Comparison of ENCODE assay signal across 8 cellular contexts in the genomic region with DNA sequence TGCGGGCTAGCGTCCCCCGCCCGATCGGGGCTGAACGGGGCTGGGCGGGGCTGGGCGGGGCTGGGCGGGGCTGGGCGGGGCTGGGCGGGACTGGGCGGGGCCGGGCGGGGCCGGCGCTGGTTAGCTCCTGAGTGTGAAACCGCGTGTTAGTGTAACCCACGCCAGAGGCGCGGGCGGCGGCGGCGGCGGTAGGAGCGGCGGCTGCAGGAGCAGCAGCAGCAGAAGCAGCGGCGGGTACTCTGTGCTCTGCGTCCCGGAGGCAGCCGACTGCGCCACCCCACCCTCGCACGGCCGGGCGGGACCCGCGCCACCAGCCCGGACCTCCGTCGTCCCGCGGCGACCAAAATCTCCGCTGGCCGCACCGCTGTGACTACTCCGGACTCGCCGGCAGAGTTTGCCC.
A peak's percentile ranks its signal among the peaks of the same experiment; 100 is the strongest.
DNase-seq lines count a peak whose midpoint lies in the region; ATAC-seq lines count a peak whose summit lies in the region.
"Had no signal": no experiment of that assay in that cellular context is flagged by ENCODE, and none has a peak within 500 bp of the region (broad histone marks: within the 10 kb centered on the region; RNA-seq: fewer than 3 reads in every experiment).

No MANE protein-coding gene starts in this region.

- peak overlapping the region; percentile 67 for H3K4me3 Mint-ChIP-seq in activated CD8-positive, alpha-beta T cell treated with anti-CD3 and anti-CD28 coated beads, Interleukin-2, amount 10 ng/mL, durations not matched to agents 7 days and 5 days
- H3K4me3 Mint-ChIP-seq in immature natural killer cell, result peak overlapping the region; percentile 52 to 74 (median 67)

- H3K27ac Mint-ChIP-seq in activated CD8-positive, alpha-beta T cell treated with anti-CD3 and anti-CD28 coated beads, Interleukin-2, amount 10 ng/mL, durations not matched to agents 7 days and 5 days, result peak overlapping the region; percentile 34
- no peak overlapping the region for H3K27ac Mint-ChIP-seq in immature natural killer cell

- H3K27me3 Mint-ChIP-seq in activated CD8-positive, alpha-beta T cell treated with anti-CD3 and anti-CD28 coated beads, Interleukin-2, amount 10 ng/mL, durations not matched to agents 7 days and 5 days (ENCODE audit: low read depth), result peaks cover 19% of the 10 kb centered on the region
- peaks cover 9 to 26% (median 12%) of the 10 kb centered on the region in 3 donors for H3K27me3 Mint-ChIP-seq in immature natural killer cell (ENCODE audit: low read depth in 3 of 3)

- peak; percentile 46 for DNase-seq in activated CD8-positive, alpha-beta T cell treated with anti-CD3 and anti-CD28 coated beads, Interleukin-2, amount 10 ng/mL, durations not matched to agents 7 days and 5 days
- DNase-seq in immature natural killer cell, result no peak
- peak; percentile 5 for DNase-seq in stimulated activated naive CD4-positive, alpha-beta T cell treated with Interleukin-2 at 50 U/mL for 16 hours (lab: John Stamatoyannopoulos, UW)
- DNase-seq in medulla oblongata (ENCODE audit: extremely low spot score), result no peak
- DNase-seq in DMS153 (lab: John Stamatoyannopoulos, UW), result no peak
- no peak for DNase-seq in NCI-H510A treated with DMSO at 0.1 percent for 48 hours (lab: John Stamatoyannopoulos, UW)
- DNase-seq: IMR-90 had no signal

- no peaks in the 10 kb centered on the region for H3K9me3 Mint-ChIP-seq in activated CD8-positive, alpha-beta T cell treated with anti-CD3 and anti-CD28 coated beads, Interleukin-2, amount 10 ng/mL, durations not matched to agents 7 days and 5 days (ENCODE audit: insufficient read depth)
- H3K9me3 Mint-ChIP-seq in immature natural killer cell, result peaks cover 3 to 23% (median 10%) of the 10 kb centered on the region in 6 donors

- ATAC-seq in HG02623 (IDR thresholded peaks at IDR 0.05; ENCODE audit: unreplicated experiment), result peak; percentile 63
- ATAC-seq in activated CD8-positive, alpha-beta T cell treated with anti-CD3 and anti-CD28 coated beads, Interleukin-2, amount 10 ng/mL, durations not matched to agents 7 days and 5 days, result peak; percentile 74

- H3K36me3 Mint-ChIP-seq in activated CD8-positive, alpha-beta T cell treated with anti-CD3 and anti-CD28 coated beads, Interleukin-2, amount 10 ng/mL, durations not matched to agents 7 days and 5 days (ENCODE audit: low read depth), result no peaks in the 10 kb centered on the region
- no peaks in the 10 kb centered on the region for H3K36me3 Mint-ChIP-seq in immature natural killer cell

- CTCF ChIA-PET in activated CD8-positive, alpha-beta T cell treated with anti-CD3 and anti-CD28 coated beads, Interleukin-2, amount 10 ng/mL, durations not matched to agents 7 days and 5 days (lab: Charles Lee), result no interaction called here

- H3K4me1 Mint-ChIP-seq in activated CD8-positive, alpha-beta T cell treated with anti-CD3 and anti-CD28 coated beads, Interleukin-2, amount 10 ng/mL, durations not matched to agents 7 days and 5 days (ENCODE audit: low read depth), result peaks cover 3% of the 10 kb centered on the region
- peaks cover 5 to 8% of the 10 kb centered on the region in 2 donors for H3K4me1 Mint-ChIP-seq in immature natural killer cell

- POLR2A ChIA-PET in activated CD8-positive, alpha-beta T cell treated with anti-CD3 and anti-CD28 coated beads, Interleukin-2, amount 10 ng/mL, durations not matched to agents 7 days and 5 days (lab: Charles Lee), result no interaction called here

Comparison
In these comparisons a context has a peak if more than half of its experiments do, and no peak if none do; other contexts are left out.
1. DNase-seq: peak in activated CD8-positive, alpha-beta T cell treated with anti-CD3 and anti-CD28 coated beads, Interleukin-2, amount 10 ng/mL, durations not matched to agents 7 days and 5 days (single experiment) and stimulated activated naive CD4-positive, alpha-beta T cell treated with Interleukin-2 at 50 U/mL for 16 hours (single experiment); none in immature natural killer cell (0 of 3), medulla oblongata (single experiment), DMS153 (single experiment) and NCI-H510A treated with DMSO at 0.1 percent for 48 hours (single experiment).